In the genomic region with DNA sequence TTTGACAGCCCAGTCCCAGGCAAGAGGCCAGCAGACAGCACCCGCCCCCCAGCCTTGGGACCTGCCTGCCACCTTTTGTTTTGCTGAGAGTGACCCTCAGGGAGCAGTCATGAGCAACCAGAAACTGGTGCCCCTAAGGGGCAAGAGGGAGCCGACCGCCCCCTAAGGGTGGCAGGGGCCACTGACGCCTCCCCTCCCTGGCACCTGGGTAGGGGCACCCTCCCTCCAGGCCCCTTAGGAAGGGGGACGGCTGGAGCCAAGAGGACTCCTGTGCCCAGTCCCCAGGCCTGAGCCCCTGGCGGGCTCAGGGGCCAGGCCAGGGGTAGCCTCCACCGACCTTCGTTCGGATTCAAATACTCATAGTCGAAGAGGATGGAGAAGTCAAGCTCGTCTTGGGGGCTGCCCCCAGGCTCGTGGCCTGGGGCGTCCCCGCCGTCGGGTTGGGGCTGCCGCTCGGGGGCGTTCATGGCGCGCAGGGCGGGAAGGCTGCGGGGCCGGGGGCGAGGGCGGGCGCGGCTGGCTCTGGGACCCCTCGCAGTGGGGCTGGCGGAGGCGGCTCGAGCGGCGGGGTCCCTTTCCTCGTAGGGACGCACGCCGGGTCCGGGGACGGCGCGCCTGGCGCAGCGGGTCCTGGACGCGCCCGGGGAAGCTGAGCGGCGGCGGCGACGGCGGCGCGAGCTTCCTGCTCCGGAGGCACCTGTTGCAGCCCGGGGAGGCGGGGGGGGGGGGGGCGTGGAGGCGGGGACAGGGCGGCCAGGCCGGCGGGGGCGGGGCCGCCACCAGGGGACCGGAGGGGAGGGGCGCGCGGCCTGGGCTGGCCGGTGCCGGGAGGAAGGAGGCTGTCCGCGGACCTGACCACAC, we compare ENCODE assay signal across 8 cellular contexts. TPM values are rescaled to one million over a fixed set of nuclear protein-coding genes. Genes with fewer than 3 reads are reported as not detected.
DNase-seq lines count a peak whose midpoint lies in the region; ATAC-seq and TF ChIP-seq lines count a peak whose summit lies in the region.

Gene NFATC2 (minus strand): TSS at position 687 of the 861 bp plus-strand sequence. CDS start 220 bp downstream, at position 467.

- DNase-seq in GF-D8 (lab: John Stamatoyannopoulos, UW) (peak; percentile 45), LoVo (ENCODE audit: low spot score) (peak; percentile 14), erythroblast (lab: John Stamatoyannopoulos, UW) (peak; percentile 67 to 69), omental fat pad (ENCODE audit: low spot score) (no peak), inferior parietal cortex (ENCODE audit: extremely low spot score) (no peak), NCI-H1694 treated with DMSO at 0.1 percent for 48 hours (lab: John Stamatoyannopoulos, UW) (no peak)
- DNase-seq in activated CD4-positive, alpha-beta T cell treated with anti-CD3 and anti-CD28 coated beads, Interleukin-2, amount 50 U/mL, for 48 hours = peak; percentile 59 to 68

- TF ChIP-seq POLR2A in erythroblast (IDR thresholded peaks at IDR 0.05; ENCODE audit: low read length) = no peak

- peak; percentile 57 for ATAC-seq in GM21576 (IDR thresholded peaks at IDR 0.05; ENCODE audit: unreplicated experiment)
- peak; percentile 34 for ATAC-seq in omental fat pad (ENCODE audit: low FRiP score)

- TF ChIP-seq CTCF in omental fat pad (IDR thresholded peaks at IDR 0.05) = no peak

RNA-seq across cellular contexts. Expression of gene NFATC2, which starts in this region (rescaled TPM):
- total RNA-seq in omental fat pad = 10 to 100 TPM in 2 of 4 donors, 1 to 10 TPM in 2; 4.1 to 51.5 (median 8.7) TPM

Comparison
In these comparisons a context has a peak if more than half of its experiments do, and no peak if none do; other contexts are left out.
1. DNase-seq: peak in GF-D8 (single experiment), LoVo (single experiment), activated CD4-positive, alpha-beta T cell treated with anti-CD3 and anti-CD28 coated beads, Interleukin-2, amount 50 U/mL, for 48 hours (2 of 2) and erythroblast (2 of 2); none in omental fat pad (single experiment), inferior parietal cortex (single experiment) and NCI-H1694 treated with DMSO at 0.1 percent for 48 hours (single experiment).